1 cellular context compared by ENCODE assay signal in the genomic region with DNA sequence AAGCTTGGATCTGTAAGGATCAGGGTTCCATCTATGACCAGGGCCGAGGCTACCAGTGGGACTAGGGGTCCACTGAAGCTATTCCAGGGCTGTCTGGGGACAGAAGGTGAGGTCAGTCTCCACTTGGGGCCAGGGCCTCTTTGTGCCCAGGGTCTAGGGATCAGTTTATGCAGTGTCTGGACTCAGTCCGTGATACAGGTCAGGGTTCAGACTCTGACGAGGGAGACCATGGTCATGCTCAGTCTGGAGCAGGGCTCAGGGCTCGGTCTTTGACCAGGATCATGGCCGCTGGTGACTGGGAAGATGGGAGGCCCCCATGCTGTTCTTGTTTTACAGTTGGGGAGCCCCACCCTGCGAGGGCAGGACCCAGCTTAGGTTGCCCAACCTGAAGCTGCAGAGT.
TF ChIP-seq lines count a peak whose summit lies in the region.

No MANE protein-coding gene starts in this region.

TF ChIP-seq in HepG2, 621 proteins besides CTCF, POLR2A, EP300 and RAD21 (continued from another document):
- TF ChIP-seq SALL1 (CRISPR knock-in tag; IDR thresholded peaks at IDR 0.05) (peak; percentile 21; the same call in 1 of the 2 replicates), ZNF235 (CRISPR knock-in tag; IDR thresholded peaks at IDR 0.05; ENCODE audit: borderline replicate concordance) (no peak), HNF4A (CRISPR knock-in tag; IDR thresholded peaks at IDR 0.05) (peak; percentile 79), BORCS8-MEF2B (CRISPR knock-in tag; IDR thresholded peaks at IDR 0.05) (no peak), HNF4G (IDR thresholded peaks at IDR 0.05; ENCODE audit: borderline replicate concordance, low read depth, low read length) (peak; percentile 41; the same call in 1 of the 2 replicates), HNF4G (CRISPR knock-in tag; IDR thresholded peaks at IDR 0.05; ENCODE audit: borderline replicate concordance, low read depth) (no peak), ZNF772 (CRISPR knock-in tag; IDR thresholded peaks at IDR 0.05) (no peak), RFXANK (CRISPR knock-in tag; IDR thresholded peaks at IDR 0.05) (no peak), ZNF782 (CRISPR knock-in tag; IDR thresholded peaks at IDR 0.05; ENCODE audit: borderline replicate concordance) (0 out of 2 replicates have a peak, but pooled peaks have one; percentile 35), ZNF670 (CRISPR knock-in tag; IDR thresholded peaks at IDR 0.05; ENCODE audit: borderline replicate concordance) (no peak), IRF2 (CRISPR knock-in tag; IDR thresholded peaks at IDR 0.05) (no peak), ZNF143 (CRISPR knock-in tag; IDR thresholded peaks at IDR 0.05) (no peak), CEBPG (CRISPR knock-in tag; IDR thresholded peaks at IDR 0.05) (no peak), NR2C2 (CRISPR knock-in tag; IDR thresholded peaks at IDR 0.05; ENCODE audit: borderline replicate concordance) (peak; percentile 63), GABPB1 (CRISPR knock-in tag; IDR thresholded peaks at IDR 0.05) (0 out of 2 replicates have a peak, but pooled peaks have one; percentile 12)
- TF ChIP-seq, protein P1, sequence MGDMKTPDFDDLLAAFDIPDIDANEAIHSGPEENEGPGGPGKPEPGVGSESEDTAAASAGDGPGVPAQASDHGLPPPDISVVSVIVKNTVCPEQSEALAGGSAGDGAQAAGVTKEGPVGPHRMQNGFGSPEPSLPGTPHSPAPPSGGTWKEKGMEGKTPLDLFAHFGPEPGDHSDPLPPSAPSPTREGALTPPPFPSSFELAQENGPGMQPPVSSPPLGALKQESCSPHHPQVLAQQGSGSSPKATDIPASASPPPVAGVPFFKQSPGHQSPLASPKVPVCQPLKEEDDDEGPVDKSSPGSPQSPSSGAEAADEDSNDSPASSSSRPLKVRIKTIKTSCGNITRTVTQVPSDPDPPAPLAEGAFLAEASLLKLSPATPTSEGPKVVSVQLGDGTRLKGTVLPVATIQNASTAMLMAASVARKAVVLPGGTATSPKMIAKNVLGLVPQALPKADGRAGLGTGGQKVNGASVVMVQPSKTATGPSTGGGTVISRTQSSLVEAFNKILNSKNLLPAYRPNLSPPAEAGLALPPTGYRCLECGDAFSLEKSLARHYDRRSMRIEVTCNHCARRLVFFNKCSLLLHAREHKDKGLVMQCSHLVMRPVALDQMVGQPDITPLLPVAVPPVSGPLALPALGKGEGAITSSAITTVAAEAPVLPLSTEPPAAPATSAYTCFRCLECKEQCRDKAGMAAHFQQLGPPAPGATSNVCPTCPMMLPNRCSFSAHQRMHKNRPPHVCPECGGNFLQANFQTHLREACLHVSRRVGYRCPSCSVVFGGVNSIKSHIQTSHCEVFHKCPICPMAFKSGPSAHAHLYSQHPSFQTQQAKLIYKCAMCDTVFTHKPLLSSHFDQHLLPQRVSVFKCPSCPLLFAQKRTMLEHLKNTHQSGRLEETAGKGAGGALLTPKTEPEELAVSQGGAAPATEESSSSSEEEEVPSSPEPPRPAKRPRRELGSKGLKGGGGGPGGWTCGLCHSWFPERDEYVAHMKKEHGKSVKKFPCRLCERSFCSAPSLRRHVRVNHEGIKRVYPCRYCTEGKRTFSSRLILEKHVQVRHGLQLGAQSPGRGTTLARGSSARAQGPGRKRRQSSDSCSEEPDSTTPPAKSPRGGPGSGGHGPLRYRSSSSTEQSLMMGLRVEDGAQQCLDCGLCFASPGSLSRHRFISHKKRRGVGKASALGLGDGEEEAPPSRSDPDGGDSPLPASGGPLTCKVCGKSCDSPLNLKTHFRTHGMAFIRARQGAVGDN (CRISPR knock-in tag; IDR thresholded peaks at IDR 0.05): peak; percentile 80
- TF ChIP-seq, protein P2, sequence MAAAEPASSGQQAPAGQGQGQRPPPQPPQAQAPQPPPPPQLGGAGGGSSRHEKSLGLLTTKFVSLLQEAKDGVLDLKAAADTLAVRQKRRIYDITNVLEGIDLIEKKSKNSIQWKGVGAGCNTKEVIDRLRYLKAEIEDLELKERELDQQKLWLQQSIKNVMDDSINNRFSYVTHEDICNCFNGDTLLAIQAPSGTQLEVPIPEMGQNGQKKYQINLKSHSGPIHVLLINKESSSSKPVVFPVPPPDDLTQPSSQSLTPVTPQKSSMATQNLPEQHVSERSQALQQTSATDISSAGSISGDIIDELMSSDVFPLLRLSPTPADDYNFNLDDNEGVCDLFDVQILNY (CRISPR knock-in tag; conservative IDR thresholded peaks at IDR 0.05): no peak
- TF ChIP-seq, protein P3, sequence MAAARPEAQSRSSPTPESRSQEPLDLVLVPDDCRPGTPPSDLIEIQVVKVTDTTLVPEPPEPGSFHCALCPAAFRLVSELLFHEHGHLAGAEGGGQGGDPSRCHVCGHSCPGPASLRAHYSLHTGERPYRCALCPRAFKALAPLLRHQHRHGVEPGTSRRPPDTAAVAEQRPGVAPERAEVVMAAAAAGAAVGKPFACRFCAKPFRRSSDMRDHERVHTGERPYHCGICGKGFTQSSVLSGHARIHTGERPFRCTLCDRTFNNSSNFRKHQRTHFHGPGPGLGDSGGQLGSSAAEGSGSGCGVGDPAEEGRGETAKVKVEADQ (CRISPR knock-in tag; IDR thresholded peaks at IDR 0.05; ENCODE audit: borderline replicate concordance): no peak
- TF ChIP-seq, protein P4, sequence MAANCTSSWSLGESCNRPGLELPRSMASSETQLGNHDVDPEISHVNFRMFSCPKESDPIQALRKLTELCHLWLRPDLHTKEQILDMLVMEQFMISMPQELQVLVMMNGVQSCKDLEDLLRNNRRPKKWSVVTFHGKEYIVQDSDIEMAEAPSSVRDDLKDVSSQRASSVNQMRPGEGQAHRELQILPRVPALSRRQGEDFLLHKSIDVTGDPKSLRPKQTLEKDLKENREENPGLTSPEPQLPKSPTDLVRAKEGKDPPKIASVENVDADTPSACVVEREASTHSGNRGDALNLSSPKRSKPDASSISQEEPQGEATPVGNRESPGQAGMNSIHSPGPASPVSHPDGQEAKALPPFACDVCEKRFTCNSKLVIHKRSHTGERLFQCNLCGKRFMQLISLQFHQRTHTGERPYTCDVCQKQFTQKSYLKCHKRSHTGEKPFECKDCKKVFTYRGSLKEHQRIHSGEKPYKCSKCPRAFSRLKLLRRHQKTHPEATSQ (CRISPR knock-in tag; IDR thresholded peaks at IDR 0.05; ENCODE audit: borderline replicate concordance): no peak
- TF ChIP-seq, protein P5, sequence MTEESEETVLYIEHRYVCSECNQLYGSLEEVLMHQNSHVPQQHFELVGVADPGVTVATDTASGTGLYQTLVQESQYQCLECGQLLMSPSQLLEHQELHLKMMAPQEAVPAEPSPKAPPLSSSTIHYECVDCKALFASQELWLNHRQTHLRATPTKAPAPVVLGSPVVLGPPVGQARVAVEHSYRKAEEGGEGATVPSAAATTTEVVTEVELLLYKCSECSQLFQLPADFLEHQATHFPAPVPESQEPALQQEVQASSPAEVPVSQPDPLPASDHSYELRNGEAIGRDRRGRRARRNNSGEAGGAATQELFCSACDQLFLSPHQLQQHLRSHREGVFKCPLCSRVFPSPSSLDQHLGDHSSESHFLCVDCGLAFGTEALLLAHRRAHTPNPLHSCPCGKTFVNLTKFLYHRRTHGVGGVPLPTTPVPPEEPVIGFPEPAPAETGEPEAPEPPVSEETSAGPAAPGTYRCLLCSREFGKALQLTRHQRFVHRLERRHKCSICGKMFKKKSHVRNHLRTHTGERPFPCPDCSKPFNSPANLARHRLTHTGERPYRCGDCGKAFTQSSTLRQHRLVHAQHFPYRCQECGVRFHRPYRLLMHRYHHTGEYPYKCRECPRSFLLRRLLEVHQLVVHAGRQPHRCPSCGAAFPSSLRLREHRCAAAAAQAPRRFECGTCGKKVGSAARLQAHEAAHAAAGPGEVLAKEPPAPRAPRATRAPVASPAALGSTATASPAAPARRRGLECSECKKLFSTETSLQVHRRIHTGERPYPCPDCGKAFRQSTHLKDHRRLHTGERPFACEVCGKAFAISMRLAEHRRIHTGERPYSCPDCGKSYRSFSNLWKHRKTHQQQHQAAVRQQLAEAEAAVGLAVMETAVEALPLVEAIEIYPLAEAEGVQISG (CRISPR knock-in tag; IDR thresholded peaks at IDR 0.05): 0 out of 2 replicates have a peak, but pooled peaks have one; percentile 28
